Comparison of ENCODE assay signal across 18 cellular contexts in the genomic region with DNA sequence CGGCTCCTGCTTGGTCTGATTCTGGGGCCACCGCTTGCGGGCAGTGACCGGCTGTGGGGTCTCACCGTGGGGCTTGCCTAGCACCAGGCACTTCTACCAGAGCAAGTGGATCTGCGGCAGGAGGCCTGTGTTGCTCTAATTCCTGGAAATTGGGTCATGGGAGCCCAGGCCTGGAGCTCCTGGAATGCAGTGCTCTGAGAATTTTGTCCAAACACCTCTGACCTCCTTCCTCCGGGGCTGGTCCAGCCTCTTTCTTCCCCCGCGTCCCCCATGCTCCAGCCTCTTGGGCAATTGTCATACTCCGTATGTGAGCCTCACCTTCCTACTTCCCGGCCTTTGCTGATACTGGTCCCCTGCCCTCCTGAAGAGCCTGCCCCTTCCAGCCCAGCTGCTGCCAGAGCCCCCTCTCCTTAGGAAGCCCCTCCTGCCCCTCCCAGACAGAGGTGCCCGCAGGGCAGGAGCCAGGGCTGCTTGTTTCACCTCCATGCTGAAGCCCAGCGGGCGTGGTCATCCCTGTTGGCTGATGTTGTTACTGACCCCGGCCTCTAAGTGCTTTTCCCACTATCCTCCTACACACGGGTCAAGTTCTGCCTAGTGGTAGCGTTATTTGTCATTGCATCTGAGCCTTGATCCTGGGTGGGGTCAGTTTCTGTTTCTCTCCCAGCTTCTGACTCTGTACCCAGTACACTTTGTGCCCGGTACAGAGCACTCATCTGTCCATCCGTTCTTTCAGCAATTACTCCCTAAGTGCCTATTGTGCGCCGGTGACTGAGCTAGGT. TPM values are rescaled to one million over a fixed set of nuclear protein-coding genes. Genes with fewer than 3 reads are reported as not detected.
DNase-seq lines count a peak whose midpoint lies in the region; ATAC-seq, FAIRE-seq and TF ChIP-seq lines count a peak whose summit lies in the region.
"Had no signal": no experiment of that assay in that cellular context is flagged by ENCODE, and none has a peak within 500 bp of the region (broad histone marks: within the 10 kb centered on the region; RNA-seq: fewer than 3 reads in every experiment).

No MANE protein-coding gene starts in this region.

- H3K36me3 Mint-ChIP-seq in CD8-positive, alpha-beta memory T cell: no peaks in the 10 kb centered on the region
- H3K36me3 Mint-ChIP-seq: CD14-positive monocyte had no signal

- peaks cover 2 to 7% (median 3%) of the 10 kb centered on the region in 3 donors for H3K4me1 Mint-ChIP-seq in CD8-positive, alpha-beta memory T cell

- CTCF ChIA-PET in K562 (lab: Yijun Ruan, JAX; ENCODE audit: low intra/inter-chr PET ratio): no interaction called here
- CTCF ChIA-PET in CD8-positive, alpha-beta memory T cell (lab: Charles Lee): interaction anchor here (1.5 kb wide), 1 partner anchor 14 kb away, joined by 5 read pairs; no protein-coding TSS in a partner anchor

- DNase-seq in K562 (ENCODE audit: extremely low read depth in 1 of 4, low spot score in 3 of 4) (peak in 3 of 4 experiments; percentile 33 to 58 (median 43)), lower lobe of right lung (no peak), substantia nigra (lab: John Stamatoyannopoulos, UW) (peak in 4 of 49 donors; percentile 35 to 69 (median 42)), medulla oblongata (ENCODE audit: extremely low spot score) (no peak), foreskin melanocyte (no peak)
- no peak for DNase-seq in CD8-positive, alpha-beta memory T cell
- DNase-seq: activated CD4-positive, alpha-beta T cell treated with anti-CD3 and anti-CD28 coated beads for 48 hours; activated T-cell treated with anti-CD3 and anti-CD28 coated beads, Interleukin-2, amount 50 U/mL, for 4 hours; colonic mucosa; GDM1; GM23248; KBM-7; NCI-H1436 treated with DMSO at 0.1 percent for 48 hours; NCI-H524 had no signal

- H3K4me1 ChIP-seq in KMS-11 (ENCODE audit: low read depth, poor library complexity, severe bottlenecking): peaks cover 91% of the 10 kb centered on the region
- peaks cover 59 to 87% of the 10 kb centered on the region in 2 experiments for H3K4me1 ChIP-seq in K562 (replicated peaks in 1 of 2; ENCODE audit: control insufficient read depth in 2 of 2, insufficient read depth in 2 of 2, low read length in 2 of 2)
- peaks cover 76% of the 10 kb centered on the region for H3K4me1 ChIP-seq in lower lobe of right lung
- H3K4me1 ChIP-seq in CD8-positive, alpha-beta memory T cell (ENCODE audit: insufficient read depth, low read length): peaks cover 2% of the 10 kb centered on the region
- H3K4me1 ChIP-seq: prostate gland had no signal

- TF ChIP-seq EP300 in K562 (IDR thresholded peaks at IDR 0.05; ENCODE audit: low read length): no peak

- H3K36me3 ChIP-seq in KMS-11 (ENCODE audit: insufficient read depth): no peaks in the 10 kb centered on the region
- H3K36me3 ChIP-seq in K562 (ENCODE audit: control insufficient read depth, insufficient read depth, low read length): no peaks in the 10 kb centered on the region
- H3K36me3 ChIP-seq in lower lobe of right lung: no peaks in the 10 kb centered on the region
- H3K36me3 ChIP-seq in CD8-positive, alpha-beta memory T cell (ENCODE audit: insufficient read depth, low read length): no peaks in the 10 kb centered on the region
- H3K36me3 ChIP-seq: colonic mucosa, prostate gland had no signal

- no peaks in the 10 kb centered on the region for H3K9me1 ChIP-seq in K562 (ENCODE audit: control insufficient read depth, insufficient read depth, low read length)

- 37% methylated on average over 12 of the region's 21 CpGs for WGBS in K562 (ENCODE audit: insufficient coverage, low coverage, missing lambda C conversion rate)

- H3K27ac Mint-ChIP-seq in CD8-positive, alpha-beta memory T cell: no peak overlapping the region

- TF ChIP-seq RAD21 in K562 (CRISPR knock-in tag; conservative IDR thresholded peaks at IDR 0.05 in 1 of 2, IDR thresholded peaks at IDR 0.05 in 1 of 2): no peak

- H4K20me1 ChIP-seq in KMS-11 (ENCODE audit: insufficient read depth): no peaks in the 10 kb centered on the region
- H4K20me1 ChIP-seq in K562 (replicated peaks; ENCODE audit: control insufficient read depth, insufficient read depth, low read length): no peaks in the 10 kb centered on the region

- TF ChIP-seq CTCF in KMS-11 (conservative IDR thresholded peaks at IDR 0.05; ENCODE audit: low read depth, low read length): no peak
- no peak for TF ChIP-seq CTCF in K562 (IDR thresholded peaks at IDR 0.05 in 2 of 3, conservative IDR thresholded peaks at IDR 0.05 in 1 of 3; ENCODE audit: insufficient read depth in 2 of 3, low read depth in 1 of 3, low read length in 3 of 3)
- TF ChIP-seq CTCF in lower lobe of right lung (IDR thresholded peaks at IDR 0.05): no peak

- TF ChIP-seq POLR2A in K562 (conservative IDR thresholded peaks at IDR 0.05): no peak

- H3K9me3 Mint-ChIP-seq in CD8-positive, alpha-beta memory T cell: no peaks in the 10 kb centered on the region
- H3K9me3 Mint-ChIP-seq: activated T-cell treated with anti-CD3 and anti-CD28 coated beads, Interleukin-2, amount 50 U/mL, for 4 hours had no signal

- H3K4me3 Mint-ChIP-seq in CD8-positive, alpha-beta memory T cell: no peak overlapping the region
- H3K4me3 Mint-ChIP-seq: activated T-cell treated with anti-CD3 and anti-CD28 coated beads, Interleukin-2, amount 50 U/mL, for 4 hours; CD14-positive monocyte had no signal

- no TSS peak for BruUV-seq in K562 (replicated peaks; lab: Mats Ljungman, UMichigan)

- ATAC-seq in K562 (peak; percentile 19), lower lobe of right lung (peak; percentile 39 to 62)
- ATAC-seq: activated T-cell treated with anti-CD3 and anti-CD28 coated beads, Interleukin-2, amount 50 U/mL, for 4 hours had no signal

- peaks cover 76% of the 10 kb centered on the region for H3K79me2 ChIP-seq in KMS-11 (ENCODE audit: insufficient read depth, low read depth)
- peaks cover 67% of the 10 kb centered on the region for H3K79me2 ChIP-seq in K562 (ENCODE audit: control insufficient read depth, insufficient read depth, low read length)

- peak; percentile 29 for FAIRE-seq in K562 (lab: Jason Lieb, UNC)
- FAIRE-seq: RCC 7860 had no signal

- peaks cover 6 to 10% of the 10 kb centered on the region in 2 donors for H3K27me3 Mint-ChIP-seq in CD8-positive, alpha-beta memory T cell

- H3K27me3 ChIP-seq in KMS-11 (ENCODE audit: insufficient read depth, low read depth): no peaks in the 10 kb centered on the region
- no peaks in the 10 kb centered on the region for H3K27me3 ChIP-seq in K562 (ENCODE audit: control insufficient read depth in 2 of 2, insufficient read depth in 2 of 2, low read length in 2 of 2)
- H3K27me3 ChIP-seq in lower lobe of right lung (ENCODE audit: low read depth): no peaks in the 10 kb centered on the region
- no peaks in the 10 kb centered on the region for H3K27me3 ChIP-seq in CD8-positive, alpha-beta memory T cell (ENCODE audit: insufficient read depth, low read length, poor library complexity, severe bottlenecking)
- H3K27me3 ChIP-seq: colonic mucosa had no signal

- intact Hi-C loops in K562 (cut with micrococcal nuclease): no loop called here
- intact Hi-C loops in lower lobe of right lung (cut with DNase I): no loop called here

- no peak overlapping the region for H3K9ac ChIP-seq in KMS-11
- peak overlapping the region in 1 of 2 experiments; percentile 82; a peak in 2 of 4 replicates for H3K9ac ChIP-seq in K562 (ENCODE audit: insufficient read depth in 1 of 2, low read depth in 2 of 2, low read length in 2 of 2)
- H3K9ac ChIP-seq: GM23248 had no signal

- no peaks in the 10 kb centered on the region for H3K9me3 ChIP-seq in K562 (replicated peaks; ENCODE audit: control insufficient read depth, insufficient read depth, low read depth, low read length)
- no peaks in the 10 kb centered on the region for H3K9me3 ChIP-seq in lower lobe of right lung
- H3K9me3 ChIP-seq in CD8-positive, alpha-beta memory T cell (ENCODE audit: low read length): no peaks in the 10 kb centered on the region
- H3K9me3 ChIP-seq: colonic mucosa, prostate gland had no signal

- POLR2A ChIA-PET in K562 (lab: Yijun Ruan, JAX): interaction anchor here (0.7 to 1.0 kb wide), 4 partner anchors 9 to 108 kb away, joined by 3 to 4 read pairs (median 4); a partner anchor contains a TSS
- POLR2A ChIA-PET in CD8-positive, alpha-beta memory T cell (lab: Charles Lee): no interaction called here

- no peak overlapping the region for H2AFZ ChIP-seq in KMS-11 (ENCODE audit: low read depth)
- no peak overlapping the region for H2AFZ ChIP-seq in K562 (ENCODE audit: low read depth, low read length)
- H2AFZ ChIP-seq: GM23248 had no signal

- no peak overlapping the region for H3K4me3 ChIP-seq in KMS-11 (IDR thresholded peaks at IDR 0.05; ENCODE audit: insufficient read depth, low read depth, low read length)
- no peak overlapping the region for H3K4me3 ChIP-seq in K562
- H3K4me3 ChIP-seq in lower lobe of right lung: no peak overlapping the region
- no peak overlapping the region for H3K4me3 ChIP-seq in CD8-positive, alpha-beta memory T cell (ENCODE audit: low read length)
- H3K4me3 ChIP-seq: colonic mucosa, GM23248, prostate gland had no signal

- in situ Hi-C loops in K562 (cut with MboI): no loop called here

- H3K27ac ChIP-seq in KMS-11: peak overlapping the region; percentile 28; the same call in 1 of the 2 replicates
- peak overlapping the region; percentile 41; the same call in 1 of the 3 replicates for H3K27ac ChIP-seq in K562 (ENCODE audit: extremely low read depth, low read depth, low read length)
- H3K27ac ChIP-seq in lower lobe of right lung: peak overlapping the region; percentile 69
- H3K27ac ChIP-seq in substantia nigra (ENCODE audit: low read depth, low read length, poor library complexity, severe bottlenecking): peak overlapping the region; percentile 97
- no peak overlapping the region for H3K27ac ChIP-seq in CD8-positive, alpha-beta memory T cell (ENCODE audit: low read depth, low read length)
- H3K27ac ChIP-seq: colonic mucosa, GM23248, prostate gland had no signal

- peak overlapping the region; percentile 34; the same call in 1 of the 2 replicates for H3K4me2 ChIP-seq in KMS-11
- peak overlapping the region; percentile 29; the same call in 1 of the 2 replicates for H3K4me2 ChIP-seq in K562 (ENCODE audit: insufficient read depth, low read length)

RNA-seq across cellular contexts. Expression of a gene that starts 9.6 kb away (rescaled TPM):
- total RNA-seq in K562 (2011; cell fraction: chromatin; rRNA removed; ENCODE audit: low replicate concordance): 6.4 and 13.2 TPM in 2 replicates
- 12.2 and 15.0 TPM in 2 replicates for total RNA-seq in K562 (2011; cell fraction: nucleolus; rRNA removed)
- 10.2 and 10.6 TPM in 2 replicates for total RNA-seq in K562 (2011; cell fraction: nucleoplasm; rRNA removed)
- total RNA-seq in K562 (2014; rRNA removed) (4.6 and 5.7 TPM in 2 replicates), K562 (2014; rRNA removed; fragmentation: Illumina TruSeq; extraction: Trizol) (2.8 and 3.5 TPM in 2 replicates), K562 (2015; rRNA removed; fragmentation: Illumina TruSeq; extraction: Trizol) (4.3 and 4.6 TPM in 2 replicates), K562 (2021) (11.4 and 11.5 TPM in 2 replicates), lower lobe of right lung (41.5 TPM)
- polyA plus RNA-seq in K562 (2011; rRNA removed) (6.6 and 6.8 TPM in 2 replicates), K562 (2014; fragmentation: Illumina TruSeq; extraction: Trizol) (4.2 and 5.4 TPM in 2 replicates), K562 (2014; fragmentation: Nextera tagmentation; extraction: Ambion mirVana) (under 1 TPM; 0.10 to 0.18 TPM), K562 (2014; rRNA removed) (6.0 and 7.0 TPM in 2 replicates)
- 8.2 and 17.9 TPM in 2 replicates for polyA plus RNA-seq in K562 (2011; cell fraction: cytosol; rRNA removed)
- polyA plus RNA-seq in K562 (2011; cell fraction: nucleus; rRNA removed): 6.0 and 12.6 TPM in 2 replicates
- polyA plus RNA-seq in K562 (2012): 4.6 and 7.2 TPM in 2 replicates
- polyA minus RNA-seq in K562 (2011; rRNA and poly(A)+ RNA removed): 10.3 and 15.4 TPM in 2 replicates
- 18.6 and 19.4 TPM in 2 replicates for polyA minus RNA-seq in K562 (2011; cell fraction: cytosol; rRNA and poly(A)+ RNA removed)
- polyA minus RNA-seq in K562 (2011; cell fraction: nucleus; rRNA and poly(A)+ RNA removed): 4.6 and 5.1 TPM in 2 replicates
- under 1 TPM; 0.27 to 0.37 TPM for total RNA-seq in CD8-positive, alpha-beta memory T cell
- 0.03 TPM for polyA plus RNA-seq in CD8-positive, alpha-beta memory T cell
- total RNA-seq: GM23248 had no signal
- polyA plus RNA-seq: CD14-positive monocyte, GM23248 had no signal

RNA-seq across cellular contexts. Expression of a gene that starts 35.7 kb away (rescaled TPM):
- 31.0 and 48.3 TPM in 2 replicates for total RNA-seq in K562 (2011; cell fraction: chromatin; rRNA removed; ENCODE audit: low replicate concordance)
- 30.9 and 36.7 TPM in 2 replicates for total RNA-seq in K562 (2011; cell fraction: nucleolus; rRNA removed)
- 33.9 and 34.4 TPM in 2 replicates for total RNA-seq in K562 (2011; cell fraction: nucleoplasm; rRNA removed)
- total RNA-seq in K562 (2014; rRNA removed) (25.5 and 28.3 TPM in 2 replicates), K562 (2014; rRNA removed; fragmentation: Illumina TruSeq; extraction: Trizol) (28.6 and 29.0 TPM in 2 replicates), K562 (2015; rRNA removed; fragmentation: Illumina TruSeq; extraction: Trizol) (26.8 and 27.1 TPM in 2 replicates), K562 (2021) (51.8 and 54.3 TPM in 2 replicates), lower lobe of right lung (27.7 TPM)
- polyA plus RNA-seq in K562 (2011; rRNA removed) (20.0 and 21.7 TPM in 2 replicates), K562 (2014; fragmentation: Illumina TruSeq; extraction: Trizol) (37.7 and 40.8 TPM in 2 replicates), K562 (2014; fragmentation: Nextera tagmentation; extraction: Ambion mirVana) (10 to 100 TPM; 10.9 to 13.1 TPM), K562 (2014; rRNA removed) (23.6 and 29.1 TPM in 2 replicates)
- polyA plus RNA-seq in K562 (2011; cell fraction: cytosol; rRNA removed): 23.2 and 29.6 TPM in 2 replicates
- polyA plus RNA-seq in K562 (2011; cell fraction: nucleus; rRNA removed): 13.3 and 18.3 TPM in 2 replicates
- polyA plus RNA-seq in K562 (2012): 23.3 and 33.4 TPM in 2 replicates
- polyA minus RNA-seq in K562 (2011; rRNA and poly(A)+ RNA removed): 31.6 and 37.3 TPM in 2 replicates
- polyA minus RNA-seq in K562 (2011; cell fraction: cytosol; rRNA and poly(A)+ RNA removed): 23.3 and 24.0 TPM in 2 replicates
- polyA minus RNA-seq in K562 (2011; cell fraction: nucleus; rRNA and poly(A)+ RNA removed): 13.6 and 15.8 TPM in 2 replicates
- 10 to 100 TPM; 59.9 to 60.9 TPM for total RNA-seq in CD8-positive, alpha-beta memory T cell
- polyA plus RNA-seq in CD8-positive, alpha-beta memory T cell: 29.4 TPM

RNA-seq across cellular contexts. Expression of a gene that starts 53.9 kb away (rescaled TPM):
- total RNA-seq in K562 (2011; cell fraction: chromatin; rRNA removed; ENCODE audit: low replicate concordance): 183 and 296 TPM in 2 replicates
- 255 and 271 TPM in 2 replicates for total RNA-seq in K562 (2011; cell fraction: nucleolus; rRNA removed)
- 227 and 246 TPM in 2 replicates for total RNA-seq in K562 (2011; cell fraction: nucleoplasm; rRNA removed)
- 311 and 355 TPM in 2 replicates for total RNA-seq in K562 (2014; rRNA removed)
- 320 and 405 TPM in 2 replicates for total RNA-seq in K562 (2014; rRNA removed; fragmentation: Illumina TruSeq; extraction: Trizol)
- 153 and 156 TPM in 2 replicates for total RNA-seq in K562 (2015; rRNA removed; fragmentation: Illumina TruSeq; extraction: Trizol)
- 308 and 361 TPM in 2 replicates for total RNA-seq in K562 (2021)
- 669 and 756 TPM in 2 replicates for polyA plus RNA-seq in K562 (2011; rRNA removed)
- 757 and 998 TPM in 2 replicates for polyA plus RNA-seq in K562 (2011; cell fraction: cytosol; rRNA removed)
- polyA plus RNA-seq in K562 (2011; cell fraction: nucleus; rRNA removed): 651 and 768 TPM in 2 replicates
- polyA plus RNA-seq in K562 (2012): 264 and 832 TPM in 2 replicates
- 528 and 598 TPM in 2 replicates for polyA plus RNA-seq in K562 (2014; fragmentation: Illumina TruSeq; extraction: Trizol)
- 100 to 1,000 TPM in 1 of 2 experiments, 10 to 100 TPM in 1; 93.1 to 125 TPM for polyA plus RNA-seq in K562 (2014; fragmentation: Nextera tagmentation; extraction: Ambion mirVana)
- 638 and 723 TPM in 2 replicates for polyA plus RNA-seq in K562 (2014; rRNA removed)
- 190 and 217 TPM in 2 replicates for polyA minus RNA-seq in K562 (2011; rRNA and poly(A)+ RNA removed)
- polyA minus RNA-seq in K562 (2011; cell fraction: cytosol; rRNA and poly(A)+ RNA removed): 89.9 and 115 TPM in 2 replicates
- 99.2 and 197 TPM in 2 replicates for polyA minus RNA-seq in K562 (2011; cell fraction: nucleus; rRNA and poly(A)+ RNA removed)
- total RNA-seq in lower lobe of right lung: 327 TPM
- total RNA-seq in CD8-positive, alpha-beta memory T cell: 100 to 1,000 TPM; 757 to 758 TPM
- 103 TPM for polyA plus RNA-seq in CD8-positive, alpha-beta memory T cell

Comparison
In these comparisons a context has a peak if more than half of its experiments do, and no peak if none do; other contexts are left out.
1. DNase-seq: peak in K562 (3 of 4); none in lower lobe of right lung (single experiment), medulla oblongata (single experiment), CD8-positive, alpha-beta memory T cell (0 of 5) and foreskin melanocyte (single experiment).